In the genomic region with DNA sequence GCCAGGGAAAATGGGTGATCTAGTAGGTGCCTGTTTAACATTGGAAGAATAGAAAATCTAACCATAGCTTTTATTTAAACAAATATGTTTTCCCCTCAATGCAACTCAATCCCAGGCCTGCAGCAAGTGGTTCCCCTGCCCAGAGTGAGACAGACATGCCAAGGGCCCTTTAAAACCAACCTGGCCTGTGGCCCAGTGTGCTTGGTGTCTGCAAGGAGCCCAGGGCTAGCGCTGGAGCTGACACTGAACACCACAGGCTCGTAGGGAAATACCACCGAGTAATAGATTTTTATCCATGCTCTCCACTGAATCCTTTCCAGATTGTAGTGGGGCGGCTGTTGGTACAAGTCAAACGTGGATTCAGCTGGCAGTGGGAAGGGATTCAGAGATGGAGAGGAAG, we compare ENCODE assay signal across 25 cellular contexts.
DNase-seq lines count a peak whose midpoint lies in the region; ATAC-seq and TF ChIP-seq lines count a peak whose summit lies in the region.
"Had no signal": no experiment of that assay in that cellular context is flagged by ENCODE, and none has a peak within 500 bp of the region (broad histone marks: within the 10 kb centered on the region; RNA-seq: fewer than 3 reads in every experiment).

No MANE protein-coding gene starts in this region.

- no peak for TF ChIP-seq EP300 in SK-N-SH (IDR thresholded peaks at IDR 0.05; ENCODE audit: borderline replicate concordance in 1 of 2, low read depth in 1 of 2, low read length in 1 of 2)

- DNase-seq in SK-N-SH, result peak; percentile 11
- DNase-seq in NCI-H2196 treated with DMSO at 0.1 percent for 48 hours (lab: John Stamatoyannopoulos, UW; ENCODE audit: unreplicated experiment), result peak; percentile 58
- DNase-seq in head of caudate nucleus, result peak in 38 of 42 donors; percentile 8 to 70 (median 38)
- no peak for DNase-seq in iPS-NIHi7 (ENCODE audit: extremely low spot score)
- DNase-seq: activated CD4-positive, alpha-beta T cell treated with anti-CD3 and anti-CD28 coated beads, Interleukin-2, amount 50 U/mL, for 48 hours; activated gamma-delta T cell treated with Interleukin-2 at 50 U/mL for 16 hours; activated T-cell treated with anti-CD3 and anti-CD28 coated beads for 4 hours; adrenal gland; BE2C; COR-L47; lower lobe of right lung; NCI-H2171; retina; spleen; stimulated activated CD4-positive, alpha-beta T cell treated with anti-CD3 and anti-CD28 coated beads, Interleukin-4, amount 100 ng/mL, for 4 hours; stomach; upper lobe of right lung had no signal

- TF ChIP-seq RAD21 in SK-N-SH (IDR thresholded peaks at IDR 0.05; ENCODE audit: low read length), result no peak

- ATAC-seq in SK-N-SH treated with all-trans-retinoic acid at 6 μM for 48 hours (no peak), GM21526 (IDR thresholded peaks at IDR 0.05; ENCODE audit: low FRiP score, unreplicated experiment) (no peak), GM18873 (IDR thresholded peaks at IDR 0.05; ENCODE audit: low FRiP score, unreplicated experiment) (no peak), HG03159 (IDR thresholded peaks at IDR 0.05; ENCODE audit: unreplicated experiment) (no peak)
- ATAC-seq: heart right ventricle, K562, lower lobe of right lung, Panc1, upper lobe of right lung, WTC11 had no signal

- H3K4me1 ChIP-seq in SK-N-SH (ENCODE audit: control insufficient read depth in 1 of 2, insufficient read depth in 2 of 2, low read depth in 1 of 2, low read length in 1 of 2), result peaks cover 0 to 5% of the 10 kb centered on the region in 2 experiments; a peak in 1 of 4 replicates
- H3K4me1 ChIP-seq: adrenal gland, BE2C, lower lobe of right lung, spleen, stomach, upper lobe of right lung had no signal

- no peak overlapping the region for H2AFZ ChIP-seq in SK-N-SH (ENCODE audit: low read depth)

- H4K20me1 ChIP-seq in SK-N-SH (ENCODE audit: insufficient read depth), result no peaks in the 10 kb centered on the region

- no peaks in the 10 kb centered on the region for H3K36me3 ChIP-seq in SK-N-SH (replicated peaks in 1 of 2; ENCODE audit: control insufficient read depth in 1 of 2, insufficient read depth in 2 of 2, low read length in 1 of 2)
- H3K36me3 ChIP-seq: adrenal gland, BE2C, heart right ventricle, lower lobe of right lung, spleen, stomach, upper lobe of right lung had no signal

- intact Hi-C loops in head of caudate nucleus (cut with DNase I), result no loop called here

- no peak for TF ChIP-seq CTCF in SK-N-SH (IDR thresholded peaks at IDR 0.05)

- no peak overlapping the region for H3K4me3 ChIP-seq in SK-N-SH (ENCODE audit: low read depth in 2 of 2, low read length in 1 of 2)
- H3K4me3 ChIP-seq: adrenal gland, heart right ventricle, K562, lower lobe of right lung, spleen, stomach, upper lobe of right lung had no signal

- no peak overlapping the region for H3K4me2 ChIP-seq in SK-N-SH

- no peaks in the 10 kb centered on the region for H3K9me2 ChIP-seq in SK-N-SH

- H3F3A ChIP-seq in SK-N-SH (replicated peaks; ENCODE audit: insufficient read depth), result no peaks in the 10 kb centered on the region

- no peaks in the 10 kb centered on the region for H3K9me3 ChIP-seq in SK-N-SH
- H3K9me3 ChIP-seq: adrenal gland, BE2C, heart right ventricle, lower lobe of right lung, spleen, stomach, upper lobe of right lung had no signal

- H3K27me3 ChIP-seq in SK-N-SH (ENCODE audit: insufficient read depth), result no peaks in the 10 kb centered on the region
- H3K27me3 ChIP-seq: adrenal gland, BE2C, heart right ventricle, spleen, stomach, upper lobe of right lung had no signal

- no peaks in the 10 kb centered on the region for H3K79me2 ChIP-seq in SK-N-SH (ENCODE audit: insufficient read depth)

- CTCF ChIA-PET in SK-N-SH (lab: Yijun Ruan, JAX), result interaction anchor here (0.8 kb wide), 1 partner anchor 35 kb away, joined by 3 read pairs; no protein-coding TSS in a partner anchor

- WGBS in SK-N-SH (ENCODE audit: low lambda C conversion rate), result 17% methylated on average over 5 of the region's 5 CpGs

- POLR2A ChIA-PET in SK-N-SH (lab: Yijun Ruan, JAX), result no interaction called here

- H3K27ac ChIP-seq in SK-N-SH (ENCODE audit: low read depth in 2 of 2, low read length in 1 of 2), result no peak overlapping the region
- H3K27ac ChIP-seq: adrenal gland, heart right ventricle, lower lobe of right lung, spleen, stomach, upper lobe of right lung had no signal

- no peak overlapping the region for H3K9ac ChIP-seq in SK-N-SH

TF ChIP-seq in SK-N-SH, 30 proteins besides CTCF, POLR2A, EP300 and RAD21 (continues in another document):
- TF ChIP-seq, protein P1, sequence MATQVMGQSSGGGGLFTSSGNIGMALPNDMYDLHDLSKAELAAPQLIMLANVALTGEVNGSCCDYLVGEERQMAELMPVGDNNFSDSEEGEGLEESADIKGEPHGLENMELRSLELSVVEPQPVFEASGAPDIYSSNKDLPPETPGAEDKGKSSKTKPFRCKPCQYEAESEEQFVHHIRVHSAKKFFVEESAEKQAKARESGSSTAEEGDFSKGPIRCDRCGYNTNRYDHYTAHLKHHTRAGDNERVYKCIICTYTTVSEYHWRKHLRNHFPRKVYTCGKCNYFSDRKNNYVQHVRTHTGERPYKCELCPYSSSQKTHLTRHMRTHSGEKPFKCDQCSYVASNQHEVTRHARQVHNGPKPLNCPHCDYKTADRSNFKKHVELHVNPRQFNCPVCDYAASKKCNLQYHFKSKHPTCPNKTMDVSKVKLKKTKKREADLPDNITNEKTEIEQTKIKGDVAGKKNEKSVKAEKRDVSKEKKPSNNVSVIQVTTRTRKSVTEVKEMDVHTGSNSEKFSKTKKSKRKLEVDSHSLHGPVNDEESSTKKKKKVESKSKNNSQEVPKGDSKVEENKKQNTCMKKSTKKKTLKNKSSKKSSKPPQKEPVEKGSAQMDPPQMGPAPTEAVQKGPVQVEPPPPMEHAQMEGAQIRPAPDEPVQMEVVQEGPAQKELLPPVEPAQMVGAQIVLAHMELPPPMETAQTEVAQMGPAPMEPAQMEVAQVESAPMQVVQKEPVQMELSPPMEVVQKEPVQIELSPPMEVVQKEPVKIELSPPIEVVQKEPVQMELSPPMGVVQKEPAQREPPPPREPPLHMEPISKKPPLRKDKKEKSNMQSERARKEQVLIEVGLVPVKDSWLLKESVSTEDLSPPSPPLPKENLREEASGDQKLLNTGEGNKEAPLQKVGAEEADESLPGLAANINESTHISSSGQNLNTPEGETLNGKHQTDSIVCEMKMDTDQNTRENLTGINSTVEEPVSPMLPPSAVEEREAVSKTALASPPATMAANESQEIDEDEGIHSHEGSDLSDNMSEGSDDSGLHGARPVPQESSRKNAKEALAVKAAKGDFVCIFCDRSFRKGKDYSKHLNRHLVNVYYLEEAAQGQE (IDR thresholded peaks at IDR 0.05; ENCODE audit: low read depth, low read length), result no peak
- TF ChIP-seq ELF1 (IDR thresholded peaks at IDR 0.05) (no peak), MXI1 (IDR thresholded peaks at IDR 0.05; ENCODE audit: low read depth, low read length) (no peak), RCOR1 (IDR thresholded peaks at IDR 0.05; ENCODE audit: low read length) (no peak), YY1 (IDR thresholded peaks at IDR 0.05; ENCODE audit: low read depth) (no peak), SIN3A (IDR thresholded peaks at IDR 0.05; ENCODE audit: borderline replicate concordance, low read depth, low read length) (no peak), MEF2A (IDR thresholded peaks at IDR 0.05; ENCODE audit: borderline replicate concordance, low read depth) (no peak), RFX5 (IDR thresholded peaks at IDR 0.05; ENCODE audit: low read length) (no peak), TAF1 (IDR thresholded peaks at IDR 0.05; ENCODE audit: borderline replicate concordance, low read depth, low read length) (no peak), TCF12 (IDR thresholded peaks at IDR 0.05) (no peak), FOXM1 (IDR thresholded peaks at IDR 0.05; ENCODE audit: low read depth) (no peak), NRF1 (IDR thresholded peaks at IDR 0.05; ENCODE audit: low read depth, low read length) (no peak)

TF ChIP-seq in SK-N-SH treated with all-trans-retinoic acid at 6 μM for 48 hours, 23 proteins besides CTCF, POLR2A, EP300 and RAD21:
- TF ChIP-seq, protein P2, sequence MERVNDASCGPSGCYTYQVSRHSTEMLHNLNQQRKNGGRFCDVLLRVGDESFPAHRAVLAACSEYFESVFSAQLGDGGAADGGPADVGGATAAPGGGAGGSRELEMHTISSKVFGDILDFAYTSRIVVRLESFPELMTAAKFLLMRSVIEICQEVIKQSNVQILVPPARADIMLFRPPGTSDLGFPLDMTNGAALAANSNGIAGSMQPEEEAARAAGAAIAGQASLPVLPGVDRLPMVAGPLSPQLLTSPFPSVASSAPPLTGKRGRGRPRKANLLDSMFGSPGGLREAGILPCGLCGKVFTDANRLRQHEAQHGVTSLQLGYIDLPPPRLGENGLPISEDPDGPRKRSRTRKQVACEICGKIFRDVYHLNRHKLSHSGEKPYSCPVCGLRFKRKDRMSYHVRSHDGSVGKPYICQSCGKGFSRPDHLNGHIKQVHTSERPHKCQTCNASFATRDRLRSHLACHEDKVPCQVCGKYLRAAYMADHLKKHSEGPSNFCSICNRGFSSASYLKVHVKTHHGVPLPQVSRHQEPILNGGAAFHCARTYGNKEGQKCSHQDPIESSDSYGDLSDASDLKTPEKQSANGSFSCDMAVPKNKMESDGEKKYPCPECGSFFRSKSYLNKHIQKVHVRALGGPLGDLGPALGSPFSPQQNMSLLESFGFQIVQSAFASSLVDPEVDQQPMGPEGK (CRISPR knock-in tag; IDR thresholded peaks at IDR 0.05; ENCODE audit: borderline replicate concordance), result no peak
- TF ChIP-seq ZNF70 (CRISPR knock-in tag; IDR thresholded peaks at IDR 0.05) (no peak), TCF4 (CRISPR knock-in tag; IDR thresholded peaks at IDR 0.05; ENCODE audit: borderline replicate concordance) (no peak)
- TF ChIP-seq, protein P3, sequence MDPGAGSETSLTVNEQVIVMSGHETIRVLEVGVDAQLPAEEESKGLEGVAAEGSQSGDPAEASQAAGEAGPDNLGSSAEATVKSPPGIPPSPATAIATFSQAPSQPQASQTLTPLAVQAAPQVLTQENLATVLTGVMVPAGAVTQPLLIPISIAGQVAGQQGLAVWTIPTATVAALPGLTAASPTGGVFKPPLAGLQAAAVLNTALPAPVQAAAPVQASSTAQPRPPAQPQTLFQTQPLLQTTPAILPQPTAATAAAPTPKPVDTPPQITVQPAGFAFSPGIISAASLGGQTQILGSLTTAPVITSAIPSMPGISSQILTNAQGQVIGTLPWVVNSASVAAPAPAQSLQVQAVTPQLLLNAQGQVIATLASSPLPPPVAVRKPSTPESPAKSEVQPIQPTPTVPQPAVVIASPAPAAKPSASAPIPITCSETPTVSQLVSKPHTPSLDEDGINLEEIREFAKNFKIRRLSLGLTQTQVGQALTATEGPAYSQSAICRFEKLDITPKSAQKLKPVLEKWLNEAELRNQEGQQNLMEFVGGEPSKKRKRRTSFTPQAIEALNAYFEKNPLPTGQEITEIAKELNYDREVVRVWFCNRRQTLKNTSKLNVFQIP (CRISPR knock-in tag; IDR thresholded peaks at IDR 0.05; ENCODE audit: borderline replicate concordance, low read depth), result no peak
